Comparison of ENCODE assay signal across 12 cellular contexts in genomic region chr17:40451420-40451819, GRCh38. TPM values are rescaled to one million over a fixed set of nuclear protein-coding genes. Genes with fewer than 3 reads are reported as not detected.
DNase-seq lines count a peak whose midpoint lies in the region; ATAC-seq, FAIRE-seq and TF ChIP-seq lines count a peak whose summit lies in the region.
"Had no signal": no experiment of that assay in that cellular context is flagged by ENCODE, and none has a peak within 500 bp of the region (broad histone marks: within the 10 kb centered on the region; RNA-seq: fewer than 3 reads in every experiment).

No MANE protein-coding gene starts in this region.

- WGBS in right lobe of liver (ENCODE audit: insufficient coverage, low coverage, low lambda C conversion rate, missing lambda C conversion rate): 24% methylated on average over 6 of the region's 6 CpGs
- 27% methylated on average over 6 of the region's 6 CpGs for WGBS in suprapubic skin

- peak; percentile 74 for FAIRE-seq in endometrium (lab: Jason Lieb, UNC)

- H3K27me3 ChIP-seq in right lobe of liver (no peaks in the 10 kb centered on the region), suprapubic skin (no peaks in the 10 kb centered on the region)

- H3K4me1 ChIP-seq in right lobe of liver (peaks cover 0 to 92% (median 40%) of the 10 kb centered on the region in 4 donors), suprapubic skin (peaks cover 65% of the 10 kb centered on the region)

- TF ChIP-seq POLR2A in right lobe of liver (IDR thresholded peaks at IDR 0.05) (peak; percentile 34), suprapubic skin (IDR thresholded peaks at IDR 0.05) (no peak)

- ATAC-seq in right lobe of liver: peak in 3 of 4 donors; percentile 4 to 14 (median 5)
- ATAC-seq in GM18867 (IDR thresholded peaks at IDR 0.05; ENCODE audit: unreplicated experiment): no peak
- no peak for ATAC-seq in HG03354 (IDR thresholded peaks at IDR 0.05; ENCODE audit: poor library complexity, severe bottlenecking, unreplicated experiment)

- DNase-seq in NCI-H2029 (lab: John Stamatoyannopoulos, UW) (peak; percentile 45), right lobe of liver (peak; percentile 74 to 93 (median 90)), suprapubic skin (ENCODE audit: low spot score in 2 of 2) (no peak), NCI-H1436 treated with DMSO at 0.1 percent for 48 hours (lab: John Stamatoyannopoulos, UW) (no peak), NK-92 (lab: John Stamatoyannopoulos, UW; ENCODE audit: unreplicated experiment) (no peak)
- DNase-seq: activated naive CD8-positive, alpha-beta T cell treated with anti-CD3 and anti-CD28 coated beads, Interleukin-2, amount 10 ng/mL, durations not matched to agents 7 days and 5 days; naive B cell; NCI-H146 had no signal

- H3K4me3 ChIP-seq in right lobe of liver (no peak overlapping the region), suprapubic skin (no peak overlapping the region)

- intact Hi-C loops in right lobe of liver (cut with DNase I): no loop called here

- TF ChIP-seq EP300 in suprapubic skin (IDR thresholded peaks at IDR 0.05): no peak

- H3K36me3 ChIP-seq in right lobe of liver (peaks cover 9 to 48% (median 30%) of the 10 kb centered on the region in 4 donors), suprapubic skin (peaks cover 37% of the 10 kb centered on the region)

- H3K9me3 ChIP-seq in right lobe of liver (no peaks in the 10 kb centered on the region), suprapubic skin (no peaks in the 10 kb centered on the region)

- H3K27ac ChIP-seq in right lobe of liver: peak overlapping the region; percentile 72 to 98 (median 86)
- H3K27ac ChIP-seq in suprapubic skin: peak overlapping the region; percentile 49

- TF ChIP-seq CTCF in right lobe of liver (IDR thresholded peaks at IDR 0.05) (no peak), suprapubic skin (IDR thresholded peaks at IDR 0.05) (no peak)

RNA-seq across cellular contexts. Expression of gene IGFBP4, which starts 8.2 kb away (rescaled TPM):
- total RNA-seq in right lobe of liver (100 to 1,000 TPM; 382 to 716 (median 430) TPM), suprapubic skin (10 to 100 TPM; 45.0 to 88.8 (median 74.6) TPM)

RNA-seq across cellular contexts. Expression of gene TOP2A, which starts 33.7 kb away (rescaled TPM):
- 1 to 10 TPM in 4 of 6 experiments, under 1 TPM in 2; 0.22 to 7.3 (median 3.0) TPM for total RNA-seq in right lobe of liver
- 10 to 100 TPM in 3 of 4 donors, 1 to 10 TPM in 1; 8.1 to 45.2 (median 22.2) TPM for total RNA-seq in suprapubic skin

RNA-seq across cellular contexts. Expression of gene TNS4, which starts 50.0 kb away (rescaled TPM):
- total RNA-seq in right lobe of liver (not detected), suprapubic skin (1,000 to 10,000 TPM in 2 of 4 donors, 100 to 1,000 TPM in 2; 730 to 1,745 (median 1,078) TPM)
- total RNA-seq: glomerular endothelial cell had no signal

Comparison
In these comparisons a context has a peak if more than half of its experiments do, and no peak if none do; other contexts are left out.
1. DNase-seq: peak in NCI-H2029 (single experiment) and right lobe of liver (3 of 3); none in suprapubic skin (0 of 2), NCI-H1436 treated with DMSO at 0.1 percent for 48 hours (single experiment) and NK-92 (single experiment).
2. ATAC-seq: peak in right lobe of liver (3 of 4); none in GM18867 (single experiment) and HG03354 (single experiment).
3. RNA of gene IGFBP4, which starts 8.2 kb away (total RNA-seq): 382 to 716 TPM in right lobe of liver; 45.0 to 88.8 TPM in suprapubic skin; every median in the first group is over 4 times any median in the second.
4. RNA of gene TNS4, which starts 50.0 kb away (total RNA-seq): 730 to 1,745 TPM in suprapubic skin; not detected in right lobe of liver; every median in the first group is over 100 times any median in the second.